In genomic region chr1:9413143-9413876, GRCh38 we compare ENCODE assay signal across 9 cellular contexts.
DNase-seq lines count a peak whose midpoint lies in the region; ATAC-seq and TF ChIP-seq lines count a peak whose summit lies in the region.
"Had no signal": no experiment of that assay in that cellular context is flagged by ENCODE, and none has a peak within 500 bp of the region (broad histone marks: within the 10 kb centered on the region; RNA-seq: fewer than 3 reads in every experiment).

No MANE protein-coding gene starts in this region.

- TF ChIP-seq CTCF in WTC11 (IDR thresholded peaks at IDR 0.05) (no peak), colonic mucosa (IDR thresholded peaks at IDR 0.05) (no peak)

- H3K27me3 Mint-ChIP-seq in WTC11 (ENCODE audit: low read depth): no peaks in the 10 kb centered on the region

- H3K4me1 ChIP-seq in colonic mucosa (peaks cover 11% of the 10 kb centered on the region), muscle layer of duodenum (ENCODE audit: control insufficient read depth in 1 of 2, insufficient read depth in 2 of 2, low read length in 2 of 2) (peaks cover 11 to 24% of the 10 kb centered on the region in 2 donors), stomach smooth muscle (ENCODE audit: control insufficient read depth, insufficient read depth, low read length) (peaks cover 19% of the 10 kb centered on the region)

- intact Hi-C loops in colonic mucosa (cut with DNase I): no loop called here

- ATAC-seq in GM19455 (IDR thresholded peaks at IDR 0.05; ENCODE audit: unreplicated experiment) (peak; percentile 72), HG03520 (IDR thresholded peaks at IDR 0.05; ENCODE audit: unreplicated experiment) (peak; percentile 52), WTC11 (peak; percentile 65)

- no peak overlapping the region for H3K27ac Mint-ChIP-seq in WTC11

- H3K36me3 ChIP-seq in colonic mucosa (no peaks in the 10 kb centered on the region), muscle layer of duodenum (ENCODE audit: control insufficient read depth in 1 of 2, insufficient read depth in 2 of 2, low read length in 2 of 2) (no peaks in the 10 kb centered on the region), stomach smooth muscle (ENCODE audit: control insufficient read depth in 2 of 2, insufficient read depth in 2 of 2, low read length in 2 of 2) (no peaks in the 10 kb centered on the region)

- no peaks in the 10 kb centered on the region; the same call in 1 of the 2 replicates for H3K36me3 Mint-ChIP-seq in WTC11

- H3K9ac ChIP-seq in colonic mucosa (ENCODE audit: low read depth in 2 of 2, low read length in 2 of 2) (no peak overlapping the region), stomach smooth muscle (ENCODE audit: low read length in 2 of 2) (peak overlapping the region in 1 of 2 donors; percentile 10)

- H3K27me3 ChIP-seq in colonic mucosa (no peaks in the 10 kb centered on the region), muscle layer of duodenum (ENCODE audit: low read depth, low read length) (no peaks in the 10 kb centered on the region), stomach smooth muscle (ENCODE audit: control insufficient read depth in 1 of 2, insufficient read depth in 2 of 2, low read length in 2 of 2) (no peaks in the 10 kb centered on the region)

- DNase-seq in AG20443 (ENCODE audit: low spot score): peak; percentile 89
- DNase-seq in WTC11 (ENCODE audit: low spot score): no peak
- DNase-seq in colonic mucosa: peak; percentile 38
- no peak for DNase-seq in KG1 (lab: John Stamatoyannopoulos, UW)

- CTCF ChIA-PET in WTC11 (lab: Charles Lee): interaction anchor here (0.5 to 2.1 kb wide), 17 partner anchors 9 to 179 kb away, joined by 3 to 15 read pairs (median 3); partner anchors contain the start of gene H6PD

- H3K4me3 Mint-ChIP-seq in WTC11: no peak overlapping the region

- H3K27ac ChIP-seq in colonic mucosa: peak overlapping the region; percentile 65
- peak overlapping the region; percentile 58 for H3K27ac ChIP-seq in muscle layer of duodenum (ENCODE audit: low read length)
- peak overlapping the region; percentile 86 for H3K27ac ChIP-seq in stomach smooth muscle (ENCODE audit: low read length)
- H3K27ac ChIP-seq: HL-60 had no signal

- H3K4me3 ChIP-seq in colonic mucosa (no peak overlapping the region), muscle layer of duodenum (ENCODE audit: low read depth in 1 of 2, low read length in 2 of 2) (no peak overlapping the region), stomach smooth muscle (ENCODE audit: low read length in 2 of 2) (peak overlapping the region in 1 of 2 donors; percentile 29)

- POLR2A ChIA-PET in WTC11 (lab: Charles Lee): no interaction called here

- peaks cover 8% of the 10 kb centered on the region for H3K4me1 Mint-ChIP-seq in WTC11

- H3K9me3 ChIP-seq in colonic mucosa: no peaks in the 10 kb centered on the region
- H3K9me3 ChIP-seq in muscle layer of duodenum (ENCODE audit: control insufficient read depth in 1 of 2, low read length in 2 of 2): no peaks in the 10 kb centered on the region
- H3K9me3 ChIP-seq in stomach smooth muscle (ENCODE audit: control insufficient read depth in 2 of 2, low read length in 2 of 2): no peaks in the 10 kb centered on the region

- H3K9me3 Mint-ChIP-seq in WTC11: peaks cover 5% of the 10 kb centered on the region

TF ChIP-seq in WTC11, 78 proteins besides CTCF, POLR2A, EP300 and RAD21:
- TF ChIP-seq FOXJ3 (CRISPR knock-in tag; IDR thresholded peaks at IDR 0.05; ENCODE audit: borderline replicate concordance) (no peak), GRHL2 (CRISPR knock-in tag; IDR thresholded peaks at IDR 0.05; ENCODE audit: insufficient replicate concordance, severe bottlenecking) (no peak), ATF2 (CRISPR knock-in tag; IDR thresholded peaks at IDR 0.05; ENCODE audit: borderline replicate concordance, low read depth) (no peak), MYBL2 (CRISPR knock-in tag; IDR thresholded peaks at IDR 0.05) (no peak), GTF2I (CRISPR knock-in tag; conservative IDR thresholded peaks at IDR 0.05) (no peak), ZBTB21 (CRISPR knock-in tag; IDR thresholded peaks at IDR 0.05; ENCODE audit: borderline replicate concordance) (no peak), KAT7 (CRISPR knock-in tag; IDR thresholded peaks at IDR 0.05; ENCODE audit: borderline replicate concordance) (no peak), FOXP1 (CRISPR knock-in tag; IDR thresholded peaks at IDR 0.05; ENCODE audit: borderline replicate concordance) (no peak)
- TF ChIP-seq, protein P1, sequence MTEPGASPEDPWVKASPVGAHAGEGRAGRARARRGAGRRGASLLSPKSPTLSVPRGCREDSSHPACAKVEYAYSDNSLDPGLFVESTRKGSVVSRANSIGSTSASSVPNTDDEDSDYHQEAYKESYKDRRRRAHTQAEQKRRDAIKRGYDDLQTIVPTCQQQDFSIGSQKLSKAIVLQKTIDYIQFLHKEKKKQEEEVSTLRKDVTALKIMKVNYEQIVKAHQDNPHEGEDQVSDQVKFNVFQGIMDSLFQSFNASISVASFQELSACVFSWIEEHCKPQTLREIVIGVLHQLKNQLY (CRISPR knock-in tag; IDR thresholded peaks at IDR 0.05): no peak
- TF ChIP-seq, protein P2, sequence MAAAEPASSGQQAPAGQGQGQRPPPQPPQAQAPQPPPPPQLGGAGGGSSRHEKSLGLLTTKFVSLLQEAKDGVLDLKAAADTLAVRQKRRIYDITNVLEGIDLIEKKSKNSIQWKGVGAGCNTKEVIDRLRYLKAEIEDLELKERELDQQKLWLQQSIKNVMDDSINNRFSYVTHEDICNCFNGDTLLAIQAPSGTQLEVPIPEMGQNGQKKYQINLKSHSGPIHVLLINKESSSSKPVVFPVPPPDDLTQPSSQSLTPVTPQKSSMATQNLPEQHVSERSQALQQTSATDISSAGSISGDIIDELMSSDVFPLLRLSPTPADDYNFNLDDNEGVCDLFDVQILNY (CRISPR knock-in tag; IDR thresholded peaks at IDR 0.05): no peak
- TF ChIP-seq, protein P3, sequence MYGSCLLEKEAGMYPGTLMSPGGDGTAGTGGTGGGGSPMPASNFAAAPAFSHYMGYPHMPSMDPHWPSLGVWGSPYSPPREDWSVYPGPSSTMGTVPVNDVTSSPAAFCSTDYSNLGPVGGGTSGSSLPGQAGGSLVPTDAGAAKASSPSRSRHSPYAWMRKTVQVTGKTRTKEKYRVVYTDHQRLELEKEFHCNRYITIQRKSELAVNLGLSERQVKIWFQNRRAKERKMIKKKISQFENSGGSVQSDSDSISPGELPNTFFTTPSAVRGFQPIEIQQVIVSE (CRISPR knock-in tag; IDR thresholded peaks at IDR 0.05; ENCODE audit: borderline replicate concordance): no peak
- TF ChIP-seq, protein P4, sequence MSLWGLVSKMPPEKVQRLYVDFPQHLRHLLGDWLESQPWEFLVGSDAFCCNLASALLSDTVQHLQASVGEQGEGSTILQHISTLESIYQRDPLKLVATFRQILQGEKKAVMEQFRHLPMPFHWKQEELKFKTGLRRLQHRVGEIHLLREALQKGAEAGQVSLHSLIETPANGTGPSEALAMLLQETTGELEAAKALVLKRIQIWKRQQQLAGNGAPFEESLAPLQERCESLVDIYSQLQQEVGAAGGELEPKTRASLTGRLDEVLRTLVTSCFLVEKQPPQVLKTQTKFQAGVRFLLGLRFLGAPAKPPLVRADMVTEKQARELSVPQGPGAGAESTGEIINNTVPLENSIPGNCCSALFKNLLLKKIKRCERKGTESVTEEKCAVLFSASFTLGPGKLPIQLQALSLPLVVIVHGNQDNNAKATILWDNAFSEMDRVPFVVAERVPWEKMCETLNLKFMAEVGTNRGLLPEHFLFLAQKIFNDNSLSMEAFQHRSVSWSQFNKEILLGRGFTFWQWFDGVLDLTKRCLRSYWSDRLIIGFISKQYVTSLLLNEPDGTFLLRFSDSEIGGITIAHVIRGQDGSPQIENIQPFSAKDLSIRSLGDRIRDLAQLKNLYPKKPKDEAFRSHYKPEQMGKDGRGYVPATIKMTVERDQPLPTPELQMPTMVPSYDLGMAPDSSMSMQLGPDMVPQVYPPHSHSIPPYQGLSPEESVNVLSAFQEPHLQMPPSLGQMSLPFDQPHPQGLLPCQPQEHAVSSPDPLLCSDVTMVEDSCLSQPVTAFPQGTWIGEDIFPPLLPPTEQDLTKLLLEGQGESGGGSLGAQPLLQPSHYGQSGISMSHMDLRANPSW (CRISPR knock-in tag; conservative IDR thresholded peaks at IDR 0.05; ENCODE audit: low read depth): no peak

Comparison
In these comparisons a context has a peak if more than half of its experiments do, and no peak if none do; other contexts are left out.
1. DNase-seq: peak in AG20443 (single experiment) and colonic mucosa (single experiment); none in WTC11 (single experiment) and KG1 (single experiment).
2. Peak in every context shown above with its lines, with median percentiles within 50 percentile points of each other: ATAC-seq and H3K27ac ChIP-seq.